In the genomic region with DNA sequence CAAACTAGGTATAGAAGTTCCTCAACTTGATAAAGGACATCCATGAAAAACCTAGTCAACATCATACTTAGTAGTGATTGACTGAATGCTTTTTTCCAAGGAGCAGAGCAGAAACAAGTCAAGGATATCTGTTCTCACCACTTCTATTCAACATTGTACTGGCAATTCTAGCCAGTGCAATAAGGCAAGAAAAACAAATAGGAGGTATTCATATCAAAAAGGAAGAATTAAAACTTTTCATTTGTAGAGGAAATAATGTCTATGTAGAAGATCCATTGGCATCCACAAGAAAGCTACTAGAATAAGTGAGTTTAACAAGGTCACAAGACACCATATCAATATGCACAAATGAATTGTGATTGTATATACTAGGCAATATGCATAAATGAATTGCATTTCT, we compare ENCODE assay signal across 2 cellular contexts.
TF ChIP-seq lines count a peak whose summit lies in the region.

No MANE protein-coding gene starts in this region.

TF ChIP-seq in HEK293, 187 proteins besides CTCF, POLR2A, EP300 and RAD21:
- TF ChIP-seq ZNF121 (tag by site-specific recombination; IDR thresholded peaks at IDR 0.05), result no peak
- peak; percentile 92 for TF ChIP-seq SETDB1 (IDR thresholded peaks at IDR 0.05; ENCODE audit: insufficient read length, low read length)

TF ChIP-seq in K562, 482 proteins besides CTCF, POLR2A, EP300 and RAD21:
- no peak for TF ChIP-seq HMG20A (CRISPR knock-in tag; conservative IDR thresholded peaks at IDR 0.05)
- TF ChIP-seq, protein P1, sequence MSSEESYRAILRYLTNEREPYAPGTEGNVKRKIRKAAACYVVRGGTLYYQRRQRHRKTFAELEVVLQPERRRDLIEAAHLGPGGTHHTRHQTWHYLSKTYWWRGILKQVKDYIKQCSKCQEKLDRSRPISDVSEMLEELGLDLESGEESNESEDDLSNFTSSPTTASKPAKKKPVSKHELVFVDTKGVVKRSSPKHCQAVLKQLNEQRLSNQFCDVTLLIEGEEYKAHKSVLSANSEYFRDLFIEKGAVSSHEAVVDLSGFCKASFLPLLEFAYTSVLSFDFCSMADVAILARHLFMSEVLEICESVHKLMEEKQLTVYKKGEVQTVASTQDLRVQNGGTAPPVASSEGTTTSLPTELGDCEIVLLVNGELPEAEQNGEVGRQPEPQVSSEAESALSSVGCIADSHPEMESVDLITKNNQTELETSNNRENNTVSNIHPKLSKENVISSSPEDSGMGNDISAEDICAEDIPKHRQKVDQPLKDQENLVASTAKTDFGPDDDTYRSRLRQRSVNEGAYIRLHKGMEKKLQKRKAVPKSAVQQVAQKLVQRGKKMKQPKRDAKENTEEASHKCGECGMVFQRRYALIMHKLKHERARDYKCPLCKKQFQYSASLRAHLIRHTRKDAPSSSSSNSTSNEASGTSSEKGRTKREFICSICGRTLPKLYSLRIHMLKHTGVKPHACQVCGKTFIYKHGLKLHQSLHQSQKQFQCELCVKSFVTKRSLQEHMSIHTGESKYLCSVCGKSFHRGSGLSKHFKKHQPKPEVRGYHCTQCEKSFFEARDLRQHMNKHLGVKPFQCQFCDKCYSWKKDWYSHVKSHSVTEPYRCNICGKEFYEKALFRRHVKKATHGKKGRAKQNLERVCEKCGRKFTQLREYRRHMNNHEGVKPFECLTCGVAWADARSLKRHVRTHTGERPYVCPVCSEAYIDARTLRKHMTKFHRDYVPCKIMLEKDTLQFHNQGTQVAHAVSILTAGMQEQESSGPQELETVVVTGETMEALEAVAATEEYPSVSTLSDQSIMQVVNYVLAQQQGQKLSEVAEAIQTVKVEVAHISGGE (CRISPR knock-in tag; IDR thresholded peaks at IDR 0.05), result no peak
- TF ChIP-seq RBM25 (IDR thresholded peaks at IDR 0.05; ENCODE audit: low read depth, low read length, severe bottlenecking), result peak; percentile 11
- no peak for TF ChIP-seq ZNF830 (CRISPR knock-in tag; IDR thresholded peaks at IDR 0.05)
- TF ChIP-seq MECOM (CRISPR knock-in tag; IDR thresholded peaks at IDR 0.05), result no peak
- TF ChIP-seq ATF7 (IDR thresholded peaks at IDR 0.05), result no peak
- no peak for TF ChIP-seq ETS2 (tag; IDR thresholded peaks at IDR 0.05; ENCODE audit: borderline replicate concordance, poor library complexity, severe bottlenecking)
- TF ChIP-seq HMGN3 (IDR thresholded peaks at IDR 0.05; ENCODE audit: borderline replicate concordance, extremely low read depth, insufficient read length, low read depth, low read length), result no peak
- no peak for TF ChIP-seq SMC3 (conservative IDR thresholded peaks at IDR 0.05; ENCODE audit: insufficient read depth, low read depth, low read length)
